In the genomic region with DNA sequence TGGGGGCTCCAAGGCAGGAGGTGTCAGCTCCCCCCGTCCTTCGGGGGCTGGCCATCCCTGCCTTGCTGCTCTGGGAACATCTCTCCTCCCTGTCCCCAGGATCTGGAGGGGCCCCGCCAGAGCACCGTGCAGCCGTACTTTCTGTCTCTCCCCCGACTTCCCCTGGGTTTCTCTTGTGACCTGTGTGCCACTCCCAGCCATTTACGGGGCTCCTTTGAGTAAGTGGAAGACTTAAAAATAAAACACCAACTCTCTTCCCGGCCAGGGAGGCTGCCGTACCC, we compare ENCODE assay signal across 9 cellular contexts.
DNase-seq lines count a peak whose midpoint lies in the region; ATAC-seq, FAIRE-seq and TF ChIP-seq lines count a peak whose summit lies in the region.
"Had no signal": no experiment of that assay in that cellular context is flagged by ENCODE, and none has a peak within 500 bp of the region (broad histone marks: within the 10 kb centered on the region; RNA-seq: fewer than 3 reads in every experiment).

No MANE protein-coding gene starts in this region.

- H3K79me2 ChIP-seq in K562 (ENCODE audit: control insufficient read depth, insufficient read depth, low read length) = no peaks in the 10 kb centered on the region

- H3K9me3 ChIP-seq in K562 (replicated peaks; ENCODE audit: control insufficient read depth, insufficient read depth, low read depth, low read length) = no peaks in the 10 kb centered on the region
- H3K9me3 ChIP-seq in upper lobe of left lung = no peaks in the 10 kb centered on the region

- H3K36me3 Mint-ChIP-seq in activated naive CD4-positive, alpha-beta T cell treated with anti-CD3 and anti-CD28 coated beads, Interleukin-2, amount 50 U/mL, for 24 hours = no peaks in the 10 kb centered on the region
- no peaks in the 10 kb centered on the region for H3K36me3 Mint-ChIP-seq in activated naive CD4-positive, alpha-beta T cell treated with anti-CD3 and anti-CD28 coated beads, Interleukin-2, amount 50 U/mL, for 72 hours
- no peaks in the 10 kb centered on the region for H3K36me3 Mint-ChIP-seq in memory B cell

- H3K4me3 ChIP-seq in K562 = no peak overlapping the region
- no peak overlapping the region for H3K4me3 ChIP-seq in upper lobe of left lung

- BruUV-seq in K562 (replicated peaks; lab: Mats Ljungman, UMichigan) = no TSS peak

- no peak for TF ChIP-seq RAD21 in K562 (CRISPR knock-in tag; conservative IDR thresholded peaks at IDR 0.05 in 1 of 2, IDR thresholded peaks at IDR 0.05 in 1 of 2)

- no peak for ATAC-seq in activated naive CD4-positive, alpha-beta T cell treated with anti-CD3 and anti-CD28 coated beads, Interleukin-2, amount 50 U/mL, for 72 hours
- ATAC-seq in K562 (no peak), memory B cell (ENCODE audit: low read depth) (peak; percentile 36), upper lobe of left lung (ENCODE audit: low FRiP score in 2 of 2) (no peak)

- in situ Hi-C loops in K562 (cut with MboI) = loop anchor here (5.0 kb wide), 1 partner anchor 108 kb away; no protein-coding TSS in a partner anchor

- no peak for FAIRE-seq in K562 (lab: Jason Lieb, UNC)
- FAIRE-seq: endothelial cell of umbilical vein had no signal

- intact Hi-C loops in K562 (cut with micrococcal nuclease) = loop anchor here (5.0 kb wide), 2 partner anchors 53 to 78 kb away; no protein-coding TSS in a partner anchor

- H3K27me3 ChIP-seq in K562 (ENCODE audit: control insufficient read depth in 2 of 2, insufficient read depth in 2 of 2, low read length in 2 of 2) (no peaks in the 10 kb centered on the region), upper lobe of left lung (no peaks in the 10 kb centered on the region)

- H3K36me3 ChIP-seq in K562 (ENCODE audit: control insufficient read depth, insufficient read depth, low read length) (peaks cover 31% of the 10 kb centered on the region; the same call in 2 of the 3 replicates), upper lobe of left lung (peaks cover 6 to 31% (median 18%) of the 10 kb centered on the region in 4 donors)

- H3K9me3 Mint-ChIP-seq in activated naive CD4-positive, alpha-beta T cell treated with anti-CD3 and anti-CD28 coated beads, Interleukin-2, amount 50 U/mL, for 24 hours = no peaks in the 10 kb centered on the region
- no peaks in the 10 kb centered on the region for H3K9me3 Mint-ChIP-seq in activated naive CD4-positive, alpha-beta T cell treated with anti-CD3 and anti-CD28 coated beads, Interleukin-2, amount 50 U/mL, for 72 hours
- no peaks in the 10 kb centered on the region for H3K9me3 Mint-ChIP-seq in memory B cell

- TF ChIP-seq POLR2A in K562 (conservative IDR thresholded peaks at IDR 0.05) (no peak), upper lobe of left lung (IDR thresholded peaks at IDR 0.05) (no peak)

- H3K9ac ChIP-seq in K562 (ENCODE audit: insufficient read depth in 1 of 2, low read depth in 2 of 2, low read length in 2 of 2) = peak overlapping the region; percentile 34 to 94; a peak in 3 of 4 replicates

- H3K4me1 ChIP-seq in K562 (replicated peaks in 1 of 2; ENCODE audit: control insufficient read depth in 2 of 2, insufficient read depth in 2 of 2, low read length in 2 of 2) (peaks cover 56 to 100% of the 10 kb centered on the region in 2 experiments), upper lobe of left lung (peaks cover 41 to 65% (median 59%) of the 10 kb centered on the region in 4 donors)

- peak overlapping the region; percentile 35 for H3K27ac Mint-ChIP-seq in activated naive CD4-positive, alpha-beta T cell treated with anti-CD3 and anti-CD28 coated beads, Interleukin-2, amount 50 U/mL, for 24 hours
- peak overlapping the region in 1 of 2 donors; percentile 4 for H3K27ac Mint-ChIP-seq in activated naive CD4-positive, alpha-beta T cell treated with anti-CD3 and anti-CD28 coated beads, Interleukin-2, amount 50 U/mL, for 72 hours
- H3K27ac Mint-ChIP-seq in memory B cell = peak overlapping the region; percentile 76

- H3K27ac ChIP-seq in K562 (ENCODE audit: extremely low read depth, low read depth, low read length) = peak overlapping the region; percentile 74; the same call in 2 of the 3 replicates
- H3K27ac ChIP-seq in upper lobe of left lung = peak overlapping the region; percentile 55 to 75 (median 72)

- H4K20me1 ChIP-seq in K562 (replicated peaks; ENCODE audit: control insufficient read depth, insufficient read depth, low read length) = 0 out of 2 replicates have a peak, but pooled peaks cover 7% of the 10 kb centered on the region

- peak overlapping the region; percentile 45; the same call in 1 of the 2 replicates for H3K4me2 ChIP-seq in K562 (ENCODE audit: insufficient read depth, low read length)

- CTCF ChIA-PET in K562 (lab: Yijun Ruan, JAX; ENCODE audit: low intra/inter-chr PET ratio) = no interaction called here

- peaks cover 5% of the 10 kb centered on the region for H3K9me1 ChIP-seq in K562 (ENCODE audit: control insufficient read depth, insufficient read depth, low read length)

- TF ChIP-seq EP300 in K562 (IDR thresholded peaks at IDR 0.05; ENCODE audit: low read length) = no peak
- no peak for TF ChIP-seq EP300 in upper lobe of left lung (IDR thresholded peaks at IDR 0.05)

- no peaks in the 10 kb centered on the region for H3K27me3 Mint-ChIP-seq in activated naive CD4-positive, alpha-beta T cell treated with anti-CD3 and anti-CD28 coated beads, Interleukin-2, amount 50 U/mL, for 24 hours
- peaks cover 16% of the 10 kb centered on the region for H3K27me3 Mint-ChIP-seq in memory B cell

- WGBS in K562 (ENCODE audit: insufficient coverage, low coverage, missing lambda C conversion rate) = 55% methylated on average over 9 of the region's 9 CpGs
- WGBS in upper lobe of left lung, 2 donors = 59 to 64% methylated on average over 3 to 9 of the region's 9 CpGs

- TF ChIP-seq CTCF in K562 (IDR thresholded peaks at IDR 0.05 in 2 of 3, conservative IDR thresholded peaks at IDR 0.05 in 1 of 3; ENCODE audit: insufficient read depth in 2 of 3, low read depth in 1 of 3, low read length in 3 of 3) = no peak
- TF ChIP-seq CTCF in upper lobe of left lung (IDR thresholded peaks at IDR 0.05) = no peak

- H2AFZ ChIP-seq in K562 (ENCODE audit: low read depth, low read length) = no peak overlapping the region

- POLR2A ChIA-PET in K562 (lab: Yijun Ruan, JAX) = interaction anchor here (0.7 to 1.3 kb wide), 5 partner anchors 15 to 70 kb away, joined by 3 to 5 read pairs (median 4); no protein-coding TSS in a partner anchor

- no peak for DNase-seq in activated naive CD4-positive, alpha-beta T cell treated with anti-CD3 and anti-CD28 coated beads, Interleukin-2, amount 50 U/mL, for 72 hours (ENCODE audit: low spot score in 2 of 2)
- no peak for DNase-seq in K562 (ENCODE audit: extremely low read depth in 1 of 4, low spot score in 3 of 4)
- no peak for DNase-seq in memory B cell (ENCODE audit: low spot score in 2 of 2)
- DNase-seq in upper lobe of left lung = no peak
- DNase-seq in cerebellar cortex (ENCODE audit: low spot score) = no peak
- no peak for DNase-seq in NCI-H446 treated with DMSO at 0.1 percent for 48 hours (lab: John Stamatoyannopoulos, UW)
- DNase-seq in NCI-H128 (lab: John Stamatoyannopoulos, UW; ENCODE audit: unreplicated experiment) = no peak

- peaks cover 20% of the 10 kb centered on the region for H3K4me1 Mint-ChIP-seq in activated naive CD4-positive, alpha-beta T cell treated with anti-CD3 and anti-CD28 coated beads, Interleukin-2, amount 50 U/mL, for 24 hours
- peaks cover 9% of the 10 kb centered on the region for H3K4me1 Mint-ChIP-seq in memory B cell

- peak overlapping the region; percentile 55 for H3K4me3 Mint-ChIP-seq in activated naive CD4-positive, alpha-beta T cell treated with anti-CD3 and anti-CD28 coated beads, Interleukin-2, amount 50 U/mL, for 24 hours
- H3K4me3 Mint-ChIP-seq in memory B cell = peak overlapping the region; percentile 50

TF ChIP-seq in K562, 482 proteins besides CTCF, POLR2A, EP300 and RAD21:
- 0 out of 2 replicates have a peak, but pooled peaks have one; percentile 17 for TF ChIP-seq STAG1 (CRISPR knock-in tag; IDR thresholded peaks at IDR 0.05; ENCODE audit: borderline replicate concordance)
- TF ChIP-seq PTTG1 (tag; IDR thresholded peaks at IDR 0.05; ENCODE audit: low read depth) = no peak
- TF ChIP-seq HDGF (IDR thresholded peaks at IDR 0.05) = 0 out of 2 replicates have a peak, but pooled peaks have one; percentile 5
- TF ChIP-seq, protein P1, sequence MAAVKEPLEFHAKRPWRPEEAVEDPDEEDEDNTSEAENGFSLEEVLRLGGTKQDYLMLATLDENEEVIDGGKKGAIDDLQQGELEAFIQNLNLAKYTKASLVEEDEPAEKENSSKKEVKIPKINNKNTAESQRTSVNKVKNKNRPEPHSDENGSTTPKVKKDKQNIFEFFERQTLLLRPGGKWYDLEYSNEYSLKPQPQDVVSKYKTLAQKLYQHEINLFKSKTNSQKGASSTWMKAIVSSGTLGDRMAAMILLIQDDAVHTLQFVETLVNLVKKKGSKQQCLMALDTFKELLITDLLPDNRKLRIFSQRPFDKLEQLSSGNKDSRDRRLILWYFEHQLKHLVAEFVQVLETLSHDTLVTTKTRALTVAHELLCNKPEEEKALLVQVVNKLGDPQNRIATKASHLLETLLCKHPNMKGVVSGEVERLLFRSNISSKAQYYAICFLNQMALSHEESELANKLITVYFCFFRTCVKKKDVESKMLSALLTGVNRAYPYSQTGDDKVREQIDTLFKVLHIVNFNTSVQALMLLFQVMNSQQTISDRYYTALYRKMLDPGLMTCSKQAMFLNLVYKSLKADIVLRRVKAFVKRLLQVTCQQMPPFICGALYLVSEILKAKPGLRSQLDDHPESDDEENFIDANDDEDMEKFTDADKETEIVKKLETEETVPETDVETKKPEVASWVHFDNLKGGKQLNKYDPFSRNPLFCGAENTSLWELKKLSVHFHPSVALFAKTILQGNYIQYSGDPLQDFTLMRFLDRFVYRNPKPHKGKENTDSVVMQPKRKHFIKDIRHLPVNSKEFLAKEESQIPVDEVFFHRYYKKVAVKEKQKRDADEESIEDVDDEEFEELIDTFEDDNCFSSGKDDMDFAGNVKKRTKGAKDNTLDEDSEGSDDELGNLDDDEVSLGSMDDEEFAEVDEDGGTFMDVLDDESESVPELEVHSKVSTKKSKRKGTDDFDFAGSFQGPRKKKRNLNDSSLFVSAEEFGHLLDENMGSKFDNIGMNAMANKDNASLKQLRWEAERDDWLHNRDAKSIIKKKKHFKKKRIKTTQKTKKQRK (IDR thresholded peaks at IDR 0.05; ENCODE audit: borderline replicate concordance, low read depth, low read length) = no peak
